20 cellular contexts compared by ENCODE assay signal in genomic region chr20:32353848-32354496, GRCh38. TPM values are rescaled to one million over a fixed set of nuclear protein-coding genes. Genes with fewer than 3 reads are reported as not detected.
A peak's percentile ranks its signal among the peaks of the same experiment; 100 is the strongest.
DNase-seq lines count a peak whose midpoint lies in the region; ATAC-seq and TF ChIP-seq lines count a peak whose summit lies in the region.
"Had no signal": no experiment of that assay in that cellular context is flagged by ENCODE, and none has a peak within 500 bp of the region (broad histone marks: within the 10 kb centered on the region; RNA-seq: fewer than 3 reads in every experiment).

No MANE protein-coding gene starts in this region.

- peaks cover 6% of the 10 kb centered on the region for H3K36me3 Mint-ChIP-seq in activated CD4-positive, alpha-beta T cell treated with anti-CD3 and anti-CD28 coated beads, Interleukin-2, amount 10 ng/mL, durations not matched to agents 24 days and 14 days (ENCODE audit: low read depth)
- peaks cover 12% of the 10 kb centered on the region for H3K36me3 Mint-ChIP-seq in CD4-positive, alpha-beta T cell (ENCODE audit: low read depth)
- peaks cover 19% of the 10 kb centered on the region for H3K36me3 Mint-ChIP-seq in activated CD4-positive, alpha-beta memory T cell treated with anti-CD3 and anti-CD28 coated beads, Interleukin-2, amount 10 ng/mL, durations not matched to agents 7 days and 5 days (ENCODE audit: low read depth)
- H3K36me3 Mint-ChIP-seq in neural progenitor cell (no peaks in the 10 kb centered on the region), endodermal cell (ENCODE audit: low read depth) (no peaks in the 10 kb centered on the region)

- intact Hi-C loops in activated CD4-positive, alpha-beta T cell treated with anti-CD3 and anti-CD28 coated beads, Interleukin-2, amount 10 ng/mL, durations not matched to agents 24 days and 14 days (cut with micrococcal nuclease), result loop anchor here (2.0 kb wide), 1 partner anchor 69 kb away; no protein-coding TSS in a partner anchor
- intact Hi-C loops in CD4-positive, alpha-beta T cell (cut with DNase I, micrococcal nuclease), result loop anchor here in 1 of 2 experiments (10.0 kb wide), 1 partner anchor 69 kb away; no protein-coding TSS in a partner anchor

- WGBS in endodermal cell (ENCODE audit: insufficient coverage in 1 of 2, insufficient read length in 1 of 2), 2 experiments, result 84 to 88% methylated on average over 5 to 6 of the region's 6 CpGs

- TF ChIP-seq CTCF in CD4-positive, alpha-beta T cell (IDR thresholded peaks at IDR 0.05), result no peak
- TF ChIP-seq CTCF in neural progenitor cell (IDR thresholded peaks at IDR 0.05), result no peak
- TF ChIP-seq CTCF in endodermal cell (conservative IDR thresholded peaks at IDR 0.05), result no peak

- no peak overlapping the region for H3K4me2 ChIP-seq in neural progenitor cell

- H3K4me3 Mint-ChIP-seq in activated CD4-positive, alpha-beta T cell treated with anti-CD3 and anti-CD28 coated beads, Interleukin-2, amount 10 ng/mL, durations not matched to agents 24 days and 14 days, result no peak overlapping the region
- peak overlapping the region; percentile 14 for H3K4me3 Mint-ChIP-seq in CD4-positive, alpha-beta T cell
- no peak overlapping the region for H3K4me3 Mint-ChIP-seq in activated CD4-positive, alpha-beta memory T cell treated with anti-CD3 and anti-CD28 coated beads, Interleukin-2, amount 10 ng/mL, durations not matched to agents 7 days and 5 days
- H3K4me3 Mint-ChIP-seq in neural progenitor cell (peak overlapping the region; percentile 28), endodermal cell (no peak overlapping the region)
- H3K4me3 Mint-ChIP-seq: T-helper 17 cell had no signal

- no peaks in the 10 kb centered on the region for H3K9me3 Mint-ChIP-seq in activated CD4-positive, alpha-beta T cell treated with anti-CD3 and anti-CD28 coated beads, Interleukin-2, amount 10 ng/mL, durations not matched to agents 24 days and 14 days
- H3K9me3 Mint-ChIP-seq in CD4-positive, alpha-beta T cell, result no peaks in the 10 kb centered on the region
- no peaks in the 10 kb centered on the region for H3K9me3 Mint-ChIP-seq in activated CD4-positive, alpha-beta memory T cell treated with anti-CD3 and anti-CD28 coated beads, Interleukin-2, amount 10 ng/mL, durations not matched to agents 7 days and 5 days
- H3K9me3 Mint-ChIP-seq in neural progenitor cell, result no peaks in the 10 kb centered on the region
- no peaks in the 10 kb centered on the region for H3K9me3 Mint-ChIP-seq in endodermal cell

- H3K4me1 ChIP-seq in neural progenitor cell (no peaks in the 10 kb centered on the region), endodermal cell (ENCODE audit: control insufficient read depth, insufficient read depth, low read length) (no peaks in the 10 kb centered on the region)
- H3K4me1 ChIP-seq: colonic mucosa, uterus had no signal

- H3K27me3 Mint-ChIP-seq in activated CD4-positive, alpha-beta T cell treated with anti-CD3 and anti-CD28 coated beads, Interleukin-2, amount 10 ng/mL, durations not matched to agents 24 days and 14 days, result no peaks in the 10 kb centered on the region
- no peaks in the 10 kb centered on the region for H3K27me3 Mint-ChIP-seq in CD4-positive, alpha-beta T cell
- no peaks in the 10 kb centered on the region for H3K27me3 Mint-ChIP-seq in activated CD4-positive, alpha-beta memory T cell treated with anti-CD3 and anti-CD28 coated beads, Interleukin-2, amount 10 ng/mL, durations not matched to agents 7 days and 5 days
- H3K27me3 Mint-ChIP-seq in neural progenitor cell (ENCODE audit: insufficient read depth, low read depth), result no peaks in the 10 kb centered on the region
- H3K27me3 Mint-ChIP-seq in endodermal cell (ENCODE audit: insufficient read depth), result peaks cover 63% of the 10 kb centered on the region
- H3K27me3 Mint-ChIP-seq: T-helper 17 cell had no signal

- no peaks in the 10 kb centered on the region for H3K36me3 ChIP-seq in neural progenitor cell
- no peaks in the 10 kb centered on the region for H3K36me3 ChIP-seq in endodermal cell (ENCODE audit: control insufficient read depth, insufficient read depth, low read length)
- H3K36me3 ChIP-seq: colonic mucosa, heart right ventricle, pancreas, uterus, WERI-Rb-1 had no signal

- DNase-seq in activated CD4-positive, alpha-beta T cell treated with anti-CD3 and anti-CD28 coated beads, Interleukin-2, amount 10 ng/mL, durations not matched to agents 24 days and 14 days, result no peak
- DNase-seq in activated CD4-positive, alpha-beta T cell treated with anti-CD3 and anti-CD28 coated beads, Interleukin-2, amount 50 U/mL, for 1 hour, result no peak
- DNase-seq in CD4-positive, alpha-beta T cell, result no peak
- no peak for DNase-seq in activated CD4-positive, alpha-beta memory T cell treated with anti-CD3 and anti-CD28 coated beads, Interleukin-2, amount 10 ng/mL, durations not matched to agents 7 days and 5 days
- no peak for DNase-seq in neural progenitor cell (ENCODE audit: low spot score)
- no peak for DNase-seq in NCI-H2081 treated with DMSO at 0.1 percent for 48 hours (lab: John Stamatoyannopoulos, UW)
- DNase-seq in endodermal cell, result no peak
- no peak for DNase-seq in stimulated activated CD4-positive, alpha-beta T cell treated with anti-CD3 and anti-CD28 coated beads, Interleukin-4, amount 100 ng/mL, for 4 hours
- DNase-seq: body of pancreas; colonic mucosa; heart right ventricle; NCI-H1092 treated with DMSO at 0.1 percent for 48 hours; NCI-H2107; pancreas; SHP77; stimulated activated CD4-positive, alpha-beta T cell treated with anti-CD3 and anti-CD28 coated beads, Interleukin-2, amount 100 ng/mL, for 24 hours; substantia nigra; T-helper 17 cell; uterus; WERI-Rb-1 had no signal

- H3K27me3 ChIP-seq in CD4-positive, alpha-beta T cell (ENCODE audit: control insufficient read depth, insufficient read depth, low read length), result no peaks in the 10 kb centered on the region
- H3K27me3 ChIP-seq in neural progenitor cell (peaks cover 5% of the 10 kb centered on the region), endodermal cell (ENCODE audit: control insufficient read depth, insufficient read depth, low read length, poor library complexity, severe bottlenecking) (no peaks in the 10 kb centered on the region)
- H3K27me3 ChIP-seq: body of pancreas, colonic mucosa, heart right ventricle, pancreas, uterus had no signal

- peaks cover 1% of the 10 kb centered on the region for H4K20me1 ChIP-seq in neural progenitor cell (ENCODE audit: low read depth)

- peaks cover 4% of the 10 kb centered on the region for H3F3A ChIP-seq in neural progenitor cell (ENCODE audit: low read depth)

- H3K4me3 ChIP-seq in neural progenitor cell (no peak overlapping the region), endodermal cell (ENCODE audit: low read length) (no peak overlapping the region)
- H3K4me3 ChIP-seq: body of pancreas, colonic mucosa, heart right ventricle, pancreas, uterus had no signal

- peak overlapping the region; percentile 90 for H3K27ac Mint-ChIP-seq in activated CD4-positive, alpha-beta T cell treated with anti-CD3 and anti-CD28 coated beads, Interleukin-2, amount 10 ng/mL, durations not matched to agents 24 days and 14 days
- no peak overlapping the region for H3K27ac Mint-ChIP-seq in CD4-positive, alpha-beta T cell
- H3K27ac Mint-ChIP-seq in activated CD4-positive, alpha-beta memory T cell treated with anti-CD3 and anti-CD28 coated beads, Interleukin-2, amount 10 ng/mL, durations not matched to agents 7 days and 5 days, result peak overlapping the region; percentile 88
- no peak overlapping the region for H3K27ac Mint-ChIP-seq in neural progenitor cell
- H3K27ac Mint-ChIP-seq in endodermal cell, result no peak overlapping the region
- H3K27ac Mint-ChIP-seq: T-helper 17 cell had no signal

- H3K79me2 ChIP-seq in neural progenitor cell (ENCODE audit: low read depth), result peaks cover 4% of the 10 kb centered on the region

- POLR2A ChIA-PET in CD4-positive, alpha-beta T cell (lab: Charles Lee), result no interaction called here
- POLR2A ChIA-PET in activated CD4-positive, alpha-beta memory T cell treated with anti-CD3 and anti-CD28 coated beads, Interleukin-2, amount 10 ng/mL, durations not matched to agents 7 days and 5 days (lab: Charles Lee), result interaction anchor here (1.0 to 8.8 kb wide), 2 partner anchors 10 to 21 kb away, joined by 3 to 71 read pairs; no protein-coding TSS in a partner anchor

- H3K9me3 ChIP-seq in CD4-positive, alpha-beta T cell (ENCODE audit: control insufficient read depth, low read length), result no peaks in the 10 kb centered on the region
- H3K9me3 ChIP-seq in neural progenitor cell (ENCODE audit: low read depth) (no peaks in the 10 kb centered on the region), endodermal cell (ENCODE audit: control insufficient read depth, low read length) (no peaks in the 10 kb centered on the region)
- H3K9me3 ChIP-seq: body of pancreas, colonic mucosa, pancreas, uterus had no signal

- H3K4me1 Mint-ChIP-seq in activated CD4-positive, alpha-beta T cell treated with anti-CD3 and anti-CD28 coated beads, Interleukin-2, amount 10 ng/mL, durations not matched to agents 24 days and 14 days, result peaks cover 36% of the 10 kb centered on the region
- peaks cover 14% of the 10 kb centered on the region for H3K4me1 Mint-ChIP-seq in CD4-positive, alpha-beta T cell (ENCODE audit: low read depth)
- H3K4me1 Mint-ChIP-seq in activated CD4-positive, alpha-beta memory T cell treated with anti-CD3 and anti-CD28 coated beads, Interleukin-2, amount 10 ng/mL, durations not matched to agents 7 days and 5 days, result peaks cover 51% of the 10 kb centered on the region
- peaks cover 10% of the 10 kb centered on the region for H3K4me1 Mint-ChIP-seq in neural progenitor cell
- peaks cover 5% of the 10 kb centered on the region for H3K4me1 Mint-ChIP-seq in endodermal cell

- no peak for ATAC-seq in CD4-positive, alpha-beta T cell (ENCODE audit: poor library complexity)
- ATAC-seq: body of pancreas, heart right ventricle, pancreas, T-helper 17 cell had no signal

- CTCF ChIA-PET in CD4-positive, alpha-beta T cell (lab: Charles Lee), result interaction anchor here (1.0 kb wide), 1 partner anchor 68 kb away, joined by 3 read pairs; no protein-coding TSS in a partner anchor
- CTCF ChIA-PET in activated CD4-positive, alpha-beta memory T cell treated with anti-CD3 and anti-CD28 coated beads, Interleukin-2, amount 10 ng/mL, durations not matched to agents 7 days and 5 days (lab: Charles Lee), result no interaction called here

- H3K27ac ChIP-seq in CD4-positive, alpha-beta T cell (ENCODE audit: low read depth, low read length), result no peak overlapping the region
- no peak overlapping the region for H3K27ac ChIP-seq in neural progenitor cell
- no peak overlapping the region for H3K27ac ChIP-seq in endodermal cell (ENCODE audit: low read depth, low read length)
- H3K27ac ChIP-seq: colonic mucosa, heart right ventricle, pancreas, uterus, WERI-Rb-1 had no signal

- no peak overlapping the region for H2AFZ ChIP-seq in neural progenitor cell (replicated peaks)

- H3K9ac ChIP-seq in neural progenitor cell (no peak overlapping the region), endodermal cell (ENCODE audit: extremely low read depth, low read length, poor library complexity, severe bottlenecking) (no peak overlapping the region)

RNA-seq across cellular contexts. Expression of gene ASXL1, which starts 4.2 kb away (rescaled TPM):
- total RNA-seq in activated CD4-positive, alpha-beta T cell treated with anti-CD3 and anti-CD28 coated beads, Interleukin-2, amount 10 ng/mL, durations not matched to agents 24 days and 14 days, result 126 and 142 TPM in 2 replicates
- 100 to 1,000 TPM; 213 to 222 TPM for total RNA-seq in CD4-positive, alpha-beta T cell
- total RNA-seq in activated CD4-positive, alpha-beta memory T cell treated with anti-CD3 and anti-CD28 coated beads, Interleukin-2, amount 10 ng/mL, durations not matched to agents 7 days and 5 days, result 100 to 1,000 TPM; 113 to 118 TPM
- total RNA-seq in neural progenitor cell (ENCODE audit: low replicate concordance), result 48.2 and 64.0 TPM in 2 replicates
- total RNA-seq in endodermal cell, result 10 to 100 TPM; 88.9 to 98.6 TPM
- polyA plus RNA-seq in endodermal cell (2013, experiment 1 of 2), result 72.1 TPM
- polyA plus RNA-seq in endodermal cell (2013, experiment 2 of 2), result 63.8 TPM

Comparison
In these comparisons a context has a peak if more than half of its experiments do, and no peak if none do; other contexts are left out.
1. H3K27ac Mint-ChIP-seq: peak in activated CD4-positive, alpha-beta T cell treated with anti-CD3 and anti-CD28 coated beads, Interleukin-2, amount 10 ng/mL, durations not matched to agents 24 days and 14 days (single experiment) and activated CD4-positive, alpha-beta memory T cell treated with anti-CD3 and anti-CD28 coated beads, Interleukin-2, amount 10 ng/mL, durations not matched to agents 7 days and 5 days (single experiment); none in CD4-positive, alpha-beta T cell (single experiment), neural progenitor cell (single experiment) and endodermal cell (single experiment).
2. H3K4me3 Mint-ChIP-seq: peak in CD4-positive, alpha-beta T cell (single experiment) and neural progenitor cell (single experiment); none in activated CD4-positive, alpha-beta T cell treated with anti-CD3 and anti-CD28 coated beads, Interleukin-2, amount 10 ng/mL, durations not matched to agents 24 days and 14 days (single experiment), activated CD4-positive, alpha-beta memory T cell treated with anti-CD3 and anti-CD28 coated beads, Interleukin-2, amount 10 ng/mL, durations not matched to agents 7 days and 5 days (single experiment) and endodermal cell (single experiment).